ENCODE assay signal across 22 cellular contexts in the genomic region with DNA sequence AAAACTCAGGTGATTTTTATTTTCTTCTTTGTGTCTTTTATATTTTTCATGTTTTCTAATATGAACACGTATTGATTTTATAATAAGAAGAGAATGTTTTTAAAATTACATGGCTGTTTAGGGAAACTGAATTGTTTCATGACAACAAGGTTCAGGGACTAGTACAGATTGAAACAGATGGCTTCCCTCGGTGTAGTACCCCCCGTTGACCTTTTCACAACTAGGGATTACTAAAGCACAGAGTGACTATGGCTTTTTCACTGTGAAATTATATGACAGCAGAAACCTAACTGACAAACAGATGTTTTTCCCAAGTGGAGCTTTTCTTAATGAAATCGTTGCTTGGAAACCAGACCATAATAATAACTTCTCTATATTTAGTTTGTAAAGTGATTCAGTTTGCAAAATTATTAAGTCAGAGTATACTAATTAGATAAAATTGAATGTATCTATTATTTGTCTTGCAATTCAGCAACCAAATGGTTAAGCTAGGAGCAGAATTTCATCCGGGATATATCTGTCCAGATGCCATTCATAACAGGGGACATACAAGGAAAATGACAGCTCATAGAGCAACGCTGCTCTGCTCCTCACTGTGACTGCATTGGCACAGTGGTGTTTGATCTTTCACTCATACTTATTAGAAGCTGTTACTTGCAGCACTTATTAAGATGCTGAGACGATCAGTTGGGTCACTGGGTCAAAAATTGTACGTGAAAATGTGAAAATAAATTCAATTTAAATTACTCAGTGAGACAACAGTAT.
A peak's percentile ranks its signal among the peaks of the same experiment; 100 is the strongest.
DNase-seq lines count a peak whose midpoint lies in the region; ATAC-seq and TF ChIP-seq lines count a peak whose summit lies in the region.
"Had no signal": no experiment of that assay in that cellular context is flagged by ENCODE, and none has a peak within 500 bp of the region (broad histone marks: within the 10 kb centered on the region; RNA-seq: fewer than 3 reads in every experiment).

No MANE protein-coding gene starts in this region.

- no peak overlapping the region for H3K4me3 Mint-ChIP-seq in brain
- no peak overlapping the region for H3K4me3 Mint-ChIP-seq in activated T-helper 2 cell treated with anti-CD3 and anti-CD28 coated beads, Interferon-gamma antibody, Interleukin-2, Interleukin-4, amounts not matched to agents 10 μg/mL and 5 μg/mL and 100 μg/mL, durations not matched to agents 14 hours and 24 hours and 36 hours (ENCODE audit: low read depth)
- H3K4me3 Mint-ChIP-seq: activated CD4-positive, alpha-beta T cell treated with anti-CD3 and anti-CD28 coated beads for 36 hours; activated naive CD8-positive, alpha-beta T cell treated with anti-CD3 and anti-CD28 coated beads, Interleukin-2, amount 10 ng/mL, durations not matched to agents 7 days and 5 days; activated T-helper 17 cell treated with anti-CD3 and anti-CD28 coated beads, Interleukin-2, amount 50 U/mL, for 72 hours; CD4-positive, alpha-beta memory T cell; dendritic cell treated with granulocyte-macrophage colony-stimulating factor and Interleukin-4, amounts not matched to agents 40 ng/mL and 50 ng/mL, for 4 days; mesothelial cell of epicardium; stimulated activated naive B cell treated with anti-CD40 and anti-IgM and Interleukin-4, amounts not matched to agents 10 μg/mL and 1 μg/mL and 100 μg/mL, for 72 hours had no signal

- peaks cover 1% of the 10 kb centered on the region for H3K36me3 Mint-ChIP-seq in brain
- no peaks in the 10 kb centered on the region for H3K36me3 Mint-ChIP-seq in activated T-helper 2 cell treated with anti-CD3 and anti-CD28 coated beads, Interferon-gamma antibody, Interleukin-2, Interleukin-4, amounts not matched to agents 10 μg/mL and 5 μg/mL and 100 μg/mL, durations not matched to agents 14 hours and 24 hours and 36 hours (ENCODE audit: low read depth)
- H3K36me3 Mint-ChIP-seq: activated naive CD8-positive, alpha-beta T cell treated with anti-CD3 and anti-CD28 coated beads, Interleukin-2, amount 10 ng/mL, durations not matched to agents 7 days and 5 days; mesothelial cell of epicardium had no signal

- DNase-seq in left cardiac atrium (no peak), Right ventricle myocardium inferior (ENCODE audit: missing footprints) (no peak), NCI-H2171 treated with DMSO at 0.1 percent for 48 hours (lab: John Stamatoyannopoulos, UW) (peak; percentile 95), retina (peak; percentile 22), HT-29 (ENCODE audit: low spot score) (no peak), HAP-1 (ENCODE audit: low spot score in 2 of 2) (no peak)
- DNase-seq in activated T-helper 2 cell treated with anti-CD3 and anti-CD28 coated beads, Interferon-gamma antibody, Interleukin-2, Interleukin-4, amounts not matched to agents 10 μg/mL and 5 μg/mL and 100 μg/mL, durations not matched to agents 14 hours and 24 hours and 36 hours (ENCODE audit: low spot score) = no peak
- DNase-seq: activated CD4-positive, alpha-beta T cell treated with anti-CD3 and anti-CD28 coated beads for 36 hours; activated naive CD8-positive, alpha-beta T cell treated with anti-CD3 and anti-CD28 coated beads, Interleukin-2, amount 10 ng/mL, durations not matched to agents 7 days and 5 days; CD4-positive, alpha-beta memory T cell; foreskin keratinocyte; HCEC 1CT; NCI-H1930; NK-92 treated with Interleukin-12 subunit alpha and Interleukin-12 subunit beta, amount 100 ng/mL, for 24 hours; stimulated activated naive B cell treated with anti-CD40 and anti-IgM and Interleukin-4, amounts not matched to agents 10 μg/mL and 1 μg/mL and 100 μg/mL, for 72 hours had no signal

- peak overlapping the region in 4 of 5 experiments; percentile 5 to 91 (median 44) for H3K27ac Mint-ChIP-seq in brain
- no peak overlapping the region for H3K27ac Mint-ChIP-seq in activated T-helper 2 cell treated with anti-CD3 and anti-CD28 coated beads, Interferon-gamma antibody, Interleukin-2, Interleukin-4, amounts not matched to agents 10 μg/mL and 5 μg/mL and 100 μg/mL, durations not matched to agents 14 hours and 24 hours and 36 hours
- H3K27ac Mint-ChIP-seq: activated CD4-positive, alpha-beta T cell treated with anti-CD3 and anti-CD28 coated beads for 36 hours; activated naive CD8-positive, alpha-beta T cell treated with anti-CD3 and anti-CD28 coated beads, Interleukin-2, amount 10 ng/mL, durations not matched to agents 7 days and 5 days; activated T-helper 17 cell treated with anti-CD3 and anti-CD28 coated beads, Interleukin-2, amount 50 U/mL, for 72 hours; CD4-positive, alpha-beta memory T cell; dendritic cell treated with granulocyte-macrophage colony-stimulating factor and Interleukin-4, amounts not matched to agents 40 ng/mL and 50 ng/mL, for 4 days; mesothelial cell of epicardium; stimulated activated naive B cell treated with anti-CD40 and anti-IgM and Interleukin-4, amounts not matched to agents 10 μg/mL and 1 μg/mL and 100 μg/mL, for 72 hours had no signal

- intact Hi-C loops in left cardiac atrium (cut with DNase I) (no loop called here), Right ventricle myocardium inferior (cut with DNase I) (no loop called here)
- intact Hi-C loops in activated T-helper 2 cell treated with anti-CD3 and anti-CD28 coated beads, Interferon-gamma antibody, Interleukin-2, Interleukin-4, amounts not matched to agents 10 μg/mL and 5 μg/mL and 100 μg/mL, durations not matched to agents 14 hours and 24 hours and 36 hours (cut with micrococcal nuclease) = no loop called here

- H3K9me3 ChIP-seq in HAP-1 = no peaks in the 10 kb centered on the region
- H3K9me3 ChIP-seq: breast epithelium, neutrophil, thoracic aorta had no signal

- H3K9me3 Mint-ChIP-seq in brain = no peaks in the 10 kb centered on the region
- H3K9me3 Mint-ChIP-seq in activated T-helper 2 cell treated with anti-CD3 and anti-CD28 coated beads, Interferon-gamma antibody, Interleukin-2, Interleukin-4, amounts not matched to agents 10 μg/mL and 5 μg/mL and 100 μg/mL, durations not matched to agents 14 hours and 24 hours and 36 hours = no peaks in the 10 kb centered on the region
- H3K9me3 Mint-ChIP-seq: activated naive CD8-positive, alpha-beta T cell treated with anti-CD3 and anti-CD28 coated beads, Interleukin-2, amount 10 ng/mL, durations not matched to agents 7 days and 5 days; activated T-helper 17 cell treated with anti-CD3 and anti-CD28 coated beads, Interleukin-2, amount 50 U/mL, for 72 hours; CD4-positive, alpha-beta memory T cell; dendritic cell treated with granulocyte-macrophage colony-stimulating factor and Interleukin-4, amounts not matched to agents 40 ng/mL and 50 ng/mL, for 4 days; mesothelial cell of epicardium; stimulated activated naive B cell treated with anti-CD40 and anti-IgM and Interleukin-4, amounts not matched to agents 10 μg/mL and 1 μg/mL and 100 μg/mL, for 72 hours had no signal

- peaks cover 23% of the 10 kb centered on the region for H3K4me1 Mint-ChIP-seq in brain
- H3K4me1 Mint-ChIP-seq in activated T-helper 2 cell treated with anti-CD3 and anti-CD28 coated beads, Interferon-gamma antibody, Interleukin-2, Interleukin-4, amounts not matched to agents 10 μg/mL and 5 μg/mL and 100 μg/mL, durations not matched to agents 14 hours and 24 hours and 36 hours (ENCODE audit: low read depth) = no peaks in the 10 kb centered on the region
- H3K4me1 Mint-ChIP-seq: activated CD4-positive, alpha-beta T cell treated with anti-CD3 and anti-CD28 coated beads for 36 hours; activated T-helper 17 cell treated with anti-CD3 and anti-CD28 coated beads, Interleukin-2, amount 50 U/mL, for 72 hours; mesothelial cell of epicardium; stimulated activated naive B cell treated with anti-CD40 and anti-IgM and Interleukin-4, amounts not matched to agents 10 μg/mL and 1 μg/mL and 100 μg/mL, for 72 hours had no signal

- ATAC-seq in left cardiac atrium = peak; percentile 41 to 61
- no peak for ATAC-seq in Right ventricle myocardium inferior
- ATAC-seq: activated CD4-positive, alpha-beta T cell treated with anti-CD3 and anti-CD28 coated beads for 36 hours; activated T-helper 17 cell treated with anti-CD3 and anti-CD28 coated beads, Interleukin-2, amount 50 U/mL, for 72 hours; foreskin keratinocyte; stimulated activated naive B cell treated with anti-CD40 and anti-IgM and Interleukin-4, amounts not matched to agents 10 μg/mL and 1 μg/mL and 100 μg/mL, for 72 hours had no signal

- H3K4me3 ChIP-seq in HAP-1 = no peak overlapping the region
- H3K4me3 ChIP-seq: breast epithelium, thoracic aorta had no signal

- H3K27me3 Mint-ChIP-seq in brain = no peaks in the 10 kb centered on the region
- no peaks in the 10 kb centered on the region for H3K27me3 Mint-ChIP-seq in activated T-helper 2 cell treated with anti-CD3 and anti-CD28 coated beads, Interferon-gamma antibody, Interleukin-2, Interleukin-4, amounts not matched to agents 10 μg/mL and 5 μg/mL and 100 μg/mL, durations not matched to agents 14 hours and 24 hours and 36 hours (ENCODE audit: low read depth)
- H3K27me3 Mint-ChIP-seq: activated CD4-positive, alpha-beta T cell treated with anti-CD3 and anti-CD28 coated beads for 36 hours; activated naive CD8-positive, alpha-beta T cell treated with anti-CD3 and anti-CD28 coated beads, Interleukin-2, amount 10 ng/mL, durations not matched to agents 7 days and 5 days; activated T-helper 17 cell treated with anti-CD3 and anti-CD28 coated beads, Interleukin-2, amount 50 U/mL, for 72 hours; CD4-positive, alpha-beta memory T cell; dendritic cell treated with granulocyte-macrophage colony-stimulating factor and Interleukin-4, amounts not matched to agents 40 ng/mL and 50 ng/mL, for 4 days; stimulated activated naive B cell treated with anti-CD40 and anti-IgM and Interleukin-4, amounts not matched to agents 10 μg/mL and 1 μg/mL and 100 μg/mL, for 72 hours had no signal

- no peaks in the 10 kb centered on the region for H3K4me1 ChIP-seq in HAP-1
- H3K4me1 ChIP-seq: breast epithelium had no signal

- no peaks in the 10 kb centered on the region for H3K27me3 ChIP-seq in HAP-1 (ENCODE audit: low read depth)
- H3K27me3 ChIP-seq: breast epithelium, foreskin keratinocyte, neutrophil had no signal

- TF ChIP-seq CTCF in brain (conservative IDR thresholded peaks at IDR 0.05) = no peak

- in situ Hi-C loops in HAP-1 (cut with MboI; ENCODE audit: low sequenced_read_pairs) = no loop called here

- H3K36me3 ChIP-seq in HAP-1 (replicated peaks) = no peaks in the 10 kb centered on the region
- H3K36me3 ChIP-seq: breast epithelium, neutrophil, thoracic aorta had no signal

Comparison
In these comparisons a context has a peak if more than half of its experiments do, and no peak if none do; other contexts are left out.
1. DNase-seq: peak in NCI-H2171 treated with DMSO at 0.1 percent for 48 hours (single experiment) and retina (single experiment); none in left cardiac atrium (single experiment), Right ventricle myocardium inferior (single experiment), HT-29 (single experiment), HAP-1 (0 of 2) and activated T-helper 2 cell treated with anti-CD3 and anti-CD28 coated beads, Interferon-gamma antibody, Interleukin-2, Interleukin-4, amounts not matched to agents 10 μg/mL and 5 μg/mL and 100 μg/mL, durations not matched to agents 14 hours and 24 hours and 36 hours (single experiment).